19 cellular contexts compared by ENCODE assay signal in genomic region chr12:87021400-87021799, GRCh38.
DNase-seq lines count a peak whose midpoint lies in the region; ATAC-seq, FAIRE-seq and TF ChIP-seq lines count a peak whose summit lies in the region.
"Had no signal": no experiment of that assay in that cellular context is flagged by ENCODE, and none has a peak within 500 bp of the region (broad histone marks: within the 10 kb centered on the region; RNA-seq: fewer than 3 reads in every experiment).

No MANE protein-coding gene starts in this region.

- POLR2A ChIA-PET in HepG2 (lab: Yijun Ruan, JAX) = no interaction called here

- ATAC-seq in HepG2 (no peak), RWPE2 (ENCODE audit: low read depth) (no peak), right lobe of liver (peak in 2 of 4 donors; percentile 41 to 47)

- peaks cover 5% of the 10 kb centered on the region for H3K36me3 Mint-ChIP-seq in mesothelial cell of epicardium
- H3K36me3 Mint-ChIP-seq: CD14-positive monocyte; CD8-positive, alpha-beta memory T cell had no signal

- H3K9me3 ChIP-seq in liver (ENCODE audit: control insufficient read depth in 4 of 4, low read length in 3 of 4) (peaks cover 0 to under 1% (median 0%) of the 10 kb centered on the region in 4 donors), HepG2 (ENCODE audit: low read length) (peaks cover 84% of the 10 kb centered on the region), RWPE2 (ENCODE audit: severe bottlenecking) (no peaks in the 10 kb centered on the region), right lobe of liver (no peaks in the 10 kb centered on the region)
- H3K9me3 ChIP-seq: BLaER1 treated with 17β-estradiol and CSF1 and Interleukin-3, amounts not matched to agents 10 nM and 100 nM had no signal

- WGBS in liver = 78% methylated on average over 2 of the region's 2 CpGs
- WGBS in HepG2 (ENCODE audit: low lambda C conversion rate) = 3% methylated on average over 1 of the region's 2 CpGs
- WGBS in right lobe of liver (ENCODE audit: insufficient coverage, low coverage, low lambda C conversion rate, missing lambda C conversion rate) = 31% methylated on average over 2 of the region's 2 CpGs

- TF ChIP-seq CTCF in liver (IDR thresholded peaks at IDR 0.05; ENCODE audit: low read depth, low read length, missing input control) (no peak), HepG2 (CRISPR knock-in tag; IDR thresholded peaks at IDR 0.05) (no peak), RWPE2 (IDR thresholded peaks at IDR 0.05; ENCODE audit: poor library complexity, severe bottlenecking) (peak; percentile 5), right lobe of liver (IDR thresholded peaks at IDR 0.05) (peak in 3 of 4 donors; percentile 7 to 31 (median 9)), mesothelial cell of epicardium (IDR thresholded peaks at IDR 0.05; ENCODE audit: unreplicated experiment) (no peak)

- H2AFZ ChIP-seq in HepG2 (ENCODE audit: low read length) = no peak overlapping the region

- H3K27ac ChIP-seq in liver (ENCODE audit: low read depth in 1 of 2, low read length in 2 of 2) = no peak overlapping the region
- no peak overlapping the region for H3K27ac ChIP-seq in HepG2 (ENCODE audit: extremely low read length, insufficient read depth, low read length)
- no peak overlapping the region for H3K27ac ChIP-seq in RWPE2 (ENCODE audit: poor library complexity, severe bottlenecking)
- H3K27ac ChIP-seq in right lobe of liver = no peak overlapping the region
- H3K27ac ChIP-seq: BLaER1 treated with 17β-estradiol and CSF1 and Interleukin-3, amounts not matched to agents 10 nM and 100 nM had no signal

- CTCF ChIA-PET in HepG2 (lab: Yijun Ruan, JAX; ENCODE audit: low intra/inter-chr PET ratio, low total read pairs) = no interaction called here

- no peaks in the 10 kb centered on the region for H3K27me3 Mint-ChIP-seq in mesothelial cell of epicardium (ENCODE audit: low read depth)
- H3K27me3 Mint-ChIP-seq: B cell; CD4-positive, alpha-beta T cell; CD8-positive, alpha-beta memory T cell had no signal

- FAIRE-seq in HepG2 (lab: Jason Lieb, UNC) = no peak
- FAIRE-seq: D721Med, G401.6, GM12892 had no signal

- H3K4me3 Mint-ChIP-seq in mesothelial cell of epicardium = no peak overlapping the region
- H3K4me3 Mint-ChIP-seq: B cell; CD14-positive monocyte; CD4-positive, alpha-beta T cell; CD8-positive, alpha-beta memory T cell had no signal

- no peaks in the 10 kb centered on the region for H3K4me1 Mint-ChIP-seq in mesothelial cell of epicardium
- H3K4me1 Mint-ChIP-seq: B cell; CD14-positive monocyte; CD8-positive, alpha-beta memory T cell had no signal

- in situ Hi-C loops in HepG2 (cut with HindIII; ENCODE audit: extremely low pct_ligation_motif_present, low pct_unique_long_range_greater_than_20kb) = no loop called here

- H3K9me3 Mint-ChIP-seq in mesothelial cell of epicardium = peaks cover 50% of the 10 kb centered on the region

- DNase-seq in HepG2 (ENCODE audit: low spot score) (no peak), RWPE2 (ENCODE audit: low spot score) (no peak), right lobe of liver (no peak), mesothelial cell of epicardium (ENCODE audit: low spot score in 2 of 2, unreplicated experiment in 2 of 2) (no peak), NCI-H2081 (lab: John Stamatoyannopoulos, UW) (no peak)
- DNase-seq: CD4-positive, alpha-beta T cell; CD8-positive, alpha-beta memory T cell; DMS 273 treated with DMSO at 0.1 percent for 48 hours; DND-41; GOT3; H7; HCEC 1CT had no signal

- no peaks in the 10 kb centered on the region for H4K20me1 ChIP-seq in HepG2 (ENCODE audit: insufficient read depth, low read length)
- H4K20me1 ChIP-seq: BLaER1 treated with 17β-estradiol and CSF1 and Interleukin-3, amounts not matched to agents 10 nM and 100 nM had no signal

- no peaks in the 10 kb centered on the region for H3K79me2 ChIP-seq in HepG2 (ENCODE audit: insufficient read depth, low read length)

- intact Hi-C loops in HepG2 (cut with micrococcal nuclease; ENCODE audit: unreplicated experiment) = no loop called here
- intact Hi-C loops in right lobe of liver (cut with DNase I) = no loop called here

- H3K27me3 ChIP-seq in liver (ENCODE audit: control insufficient read depth in 4 of 4, insufficient read depth in 4 of 4, low read length in 3 of 4) = no peaks in the 10 kb centered on the region
- H3K27me3 ChIP-seq in HepG2 (ENCODE audit: control insufficient read depth in 1 of 2, insufficient read depth in 2 of 2, low read length in 2 of 2) = no peaks in the 10 kb centered on the region
- H3K27me3 ChIP-seq in RWPE2 (ENCODE audit: insufficient read depth, poor library complexity, severe bottlenecking) = no peaks in the 10 kb centered on the region
- no peaks in the 10 kb centered on the region for H3K27me3 ChIP-seq in right lobe of liver
- H3K27me3 ChIP-seq: BLaER1 treated with 17β-estradiol and CSF1 and Interleukin-3, amounts not matched to agents 10 nM and 100 nM had no signal

- no TSS peak for BruUV-seq in HepG2 (replicated peaks; lab: Mats Ljungman, UMichigan)

- TF ChIP-seq POLR2A in HepG2 (IDR thresholded peaks at IDR 0.05; ENCODE audit: insufficient read depth in 1 of 2, low read depth in 2 of 2, low read length in 2 of 2) (no peak), right lobe of liver (IDR thresholded peaks at IDR 0.05) (no peak)

- no peak overlapping the region for H3K4me3 ChIP-seq in liver (ENCODE audit: low read depth in 1 of 3, low read length in 3 of 3)
- H3K4me3 ChIP-seq in HepG2 (replicated peaks in 1 of 3; ENCODE audit: insufficient read depth in 1 of 3, low read depth in 2 of 3, low read length in 3 of 3) = no peak overlapping the region
- no peak overlapping the region for H3K4me3 ChIP-seq in RWPE2 (ENCODE audit: severe bottlenecking)
- H3K4me3 ChIP-seq in right lobe of liver = no peak overlapping the region
- H3K4me3 ChIP-seq: BLaER1 treated with 17β-estradiol and CSF1 and Interleukin-3, amounts not matched to agents 10 nM and 100 nM had no signal

- no peak overlapping the region for H3K27ac Mint-ChIP-seq in mesothelial cell of epicardium
- H3K27ac Mint-ChIP-seq: B cell; CD14-positive monocyte; CD4-positive, alpha-beta T cell; CD8-positive, alpha-beta memory T cell had no signal

- H3K4me1 ChIP-seq in liver (ENCODE audit: control insufficient read depth in 4 of 4, insufficient read depth in 4 of 4, low read length in 3 of 4) (no peaks in the 10 kb centered on the region), HepG2 (ENCODE audit: insufficient read depth, low read length) (no peaks in the 10 kb centered on the region), RWPE2 (ENCODE audit: insufficient read depth, poor library complexity, severe bottlenecking) (no peaks in the 10 kb centered on the region), right lobe of liver (no peaks in the 10 kb centered on the region)
- H3K4me1 ChIP-seq: BLaER1 treated with 17β-estradiol and CSF1 and Interleukin-3, amounts not matched to agents 10 nM and 100 nM had no signal

- TF ChIP-seq EP300 in HepG2 (IDR thresholded peaks at IDR 0.05; ENCODE audit: low read depth in 2 of 2, low read length in 2 of 2) (no peak), HepG2 (CRISPR knock-in tag; IDR thresholded peaks at IDR 0.05; ENCODE audit: borderline replicate concordance) (no peak)

- H3K9ac ChIP-seq in liver (ENCODE audit: low read depth in 1 of 2, low read length in 2 of 2) = no peak overlapping the region
- H3K9ac ChIP-seq in HepG2 (ENCODE audit: insufficient read depth, low read depth, low read length) = no peak overlapping the region
- H3K9ac ChIP-seq: BLaER1 treated with 17β-estradiol and CSF1 and Interleukin-3, amounts not matched to agents 10 nM and 100 nM had no signal

- H3K4me2 ChIP-seq in HepG2 (ENCODE audit: low read depth, low read length) = no peak overlapping the region
- H3K4me2 ChIP-seq: BLaER1 treated with 17β-estradiol and CSF1 and Interleukin-3, amounts not matched to agents 10 nM and 100 nM had no signal

- H3K36me3 ChIP-seq in liver (ENCODE audit: control insufficient read depth in 4 of 4, insufficient read depth in 3 of 4, low read depth in 1 of 4, low read length in 3 of 4) = no peaks in the 10 kb centered on the region
- no peaks in the 10 kb centered on the region for H3K36me3 ChIP-seq in HepG2 (replicated peaks in 1 of 2; ENCODE audit: control insufficient read depth in 1 of 2, insufficient read depth in 2 of 2, low read length in 2 of 2)
- no peaks in the 10 kb centered on the region for H3K36me3 ChIP-seq in RWPE2 (ENCODE audit: low read depth)
- no peaks in the 10 kb centered on the region for H3K36me3 ChIP-seq in right lobe of liver
- H3K36me3 ChIP-seq: BLaER1 treated with 17β-estradiol and CSF1 and Interleukin-3, amounts not matched to agents 10 nM and 100 nM had no signal

- peak; percentile 22 to 77 for TF ChIP-seq RAD21 in liver (IDR thresholded peaks at IDR 0.05)
- no peak for TF ChIP-seq RAD21 in HepG2 (CRISPR knock-in tag; IDR thresholded peaks at IDR 0.05)

TF ChIP-seq in liver, 16 proteins besides CTCF, POLR2A, EP300 and RAD21 (continues in another document):
- TF ChIP-seq ATF3 (IDR thresholded peaks at IDR 0.05) = no peak

TF ChIP-seq in HepG2, 621 proteins besides CTCF, POLR2A, EP300 and RAD21 (continues in another document):
- TF ChIP-seq MBNL3 (CRISPR knock-in tag; conservative IDR thresholded peaks at IDR 0.05) (no peak), TERF1 (CRISPR knock-in tag; IDR thresholded peaks at IDR 0.05) (no peak), UBTF (CRISPR knock-in tag; IDR thresholded peaks at IDR 0.05) (no peak), STAT5B (CRISPR knock-in tag; IDR thresholded peaks at IDR 0.05) (no peak)

Comparison
In these comparisons a context has a peak if more than half of its experiments do, and no peak if none do; other contexts are left out.
1. CTCF ChIP-seq: peak in RWPE2 (single experiment) and right lobe of liver (3 of 4); none in liver (single experiment), HepG2 (single experiment) and mesothelial cell of epicardium (single experiment).